1 cellular context compared by ENCODE assay signal in the genomic region with DNA sequence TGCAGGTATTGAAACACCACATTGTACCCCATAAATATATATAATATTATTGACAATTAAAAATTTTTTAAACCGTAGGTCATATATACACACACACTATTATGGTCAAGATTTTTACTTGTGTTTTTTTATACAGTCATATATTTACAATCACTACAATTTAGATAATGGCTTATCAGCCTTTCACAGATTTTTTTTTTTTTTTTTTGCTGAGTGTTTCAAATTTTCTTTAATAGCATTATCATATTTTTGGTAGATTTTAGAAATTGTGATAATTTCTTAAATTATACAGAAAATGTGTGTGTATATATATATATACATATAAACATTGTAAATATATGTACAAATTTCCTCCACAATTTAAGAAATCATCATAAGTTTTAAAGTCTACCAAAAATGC.
TF ChIP-seq lines count a peak whose summit lies in the region.

No MANE protein-coding gene starts in this region.

TF ChIP-seq in K562, 482 proteins besides CTCF, POLR2A, EP300 and RAD21 (continued from another document):
- TF ChIP-seq, protein P1, sequence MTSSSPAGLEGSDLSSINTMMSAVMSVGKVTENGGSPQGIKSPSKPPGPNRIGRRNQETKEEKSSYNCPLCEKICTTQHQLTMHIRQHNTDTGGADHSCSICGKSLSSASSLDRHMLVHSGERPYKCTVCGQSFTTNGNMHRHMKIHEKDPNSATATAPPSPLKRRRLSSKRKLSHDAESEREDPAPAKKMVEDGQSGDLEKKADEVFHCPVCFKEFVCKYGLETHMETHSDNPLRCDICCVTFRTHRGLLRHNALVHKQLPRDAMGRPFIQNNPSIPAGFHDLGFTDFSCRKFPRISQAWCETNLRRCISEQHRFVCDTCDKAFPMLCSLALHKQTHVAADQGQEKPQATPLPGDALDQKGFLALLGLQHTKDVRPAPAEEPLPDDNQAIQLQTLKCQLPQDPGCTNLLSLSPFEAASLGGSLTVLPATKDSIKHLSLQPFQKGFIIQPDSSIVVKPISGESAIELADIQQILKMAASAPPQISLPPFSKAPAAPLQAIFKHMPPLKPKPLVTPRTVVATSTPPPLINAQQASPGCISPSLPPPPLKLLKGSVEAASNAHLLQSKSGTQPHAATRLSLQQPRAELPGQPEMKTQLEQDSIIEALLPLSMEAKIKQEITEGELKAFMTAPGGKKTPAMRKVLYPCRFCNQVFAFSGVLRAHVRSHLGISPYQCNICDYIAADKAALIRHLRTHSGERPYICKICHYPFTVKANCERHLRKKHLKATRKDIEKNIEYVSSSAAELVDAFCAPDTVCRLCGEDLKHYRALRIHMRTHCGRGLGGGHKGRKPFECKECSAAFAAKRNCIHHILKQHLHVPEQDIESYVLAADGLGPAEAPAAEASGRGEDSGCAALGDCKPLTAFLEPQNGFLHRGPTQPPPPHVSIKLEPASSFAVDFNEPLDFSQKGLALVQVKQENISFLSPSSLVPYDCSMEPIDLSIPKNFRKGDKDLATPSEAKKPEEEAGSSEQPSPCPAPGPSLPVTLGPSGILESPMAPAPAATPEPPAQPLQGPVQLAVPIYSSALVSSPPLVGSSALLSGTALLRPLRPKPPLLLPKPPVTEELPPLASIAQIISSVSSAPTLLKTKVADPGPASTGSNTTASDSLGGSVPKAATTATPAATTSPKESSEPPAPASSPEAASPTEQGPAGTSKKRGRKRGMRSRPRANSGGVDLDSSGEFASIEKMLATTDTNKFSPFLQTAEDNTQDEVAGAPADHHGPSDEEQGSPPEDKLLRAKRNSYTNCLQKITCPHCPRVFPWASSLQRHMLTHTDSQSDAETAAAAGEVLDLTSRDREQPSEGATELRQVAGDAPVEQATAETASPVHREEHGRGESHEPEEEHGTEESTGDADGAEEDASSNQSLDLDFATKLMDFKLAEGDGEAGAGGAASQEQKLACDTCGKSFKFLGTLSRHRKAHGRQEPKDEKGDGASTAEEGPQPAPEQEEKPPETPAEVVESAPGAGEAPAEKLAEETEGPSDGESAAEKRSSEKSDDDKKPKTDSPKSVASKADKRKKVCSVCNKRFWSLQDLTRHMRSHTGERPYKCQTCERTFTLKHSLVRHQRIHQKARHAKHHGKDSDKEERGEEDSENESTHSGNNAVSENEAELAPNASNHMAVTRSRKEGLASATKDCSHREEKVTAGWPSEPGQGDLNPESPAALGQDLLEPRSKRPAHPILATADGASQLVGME (CRISPR knock-in tag; IDR thresholded peaks at IDR 0.05), result no peak
- no peak for TF ChIP-seq POLR2H (tag; IDR thresholded peaks at IDR 0.05; ENCODE audit: low read depth)
- TF ChIP-seq TGIF2 (CRISPR knock-in tag; IDR thresholded peaks at IDR 0.05), result no peak
- TF ChIP-seq, protein P2, sequence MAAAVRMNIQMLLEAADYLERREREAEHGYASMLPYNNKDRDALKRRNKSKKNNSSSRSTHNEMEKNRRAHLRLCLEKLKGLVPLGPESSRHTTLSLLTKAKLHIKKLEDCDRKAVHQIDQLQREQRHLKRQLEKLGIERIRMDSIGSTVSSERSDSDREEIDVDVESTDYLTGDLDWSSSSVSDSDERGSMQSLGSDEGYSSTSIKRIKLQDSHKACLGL (CRISPR knock-in tag; IDR thresholded peaks at IDR 0.05; ENCODE audit: borderline replicate concordance, poor library complexity, severe bottlenecking), result no peak
- TF ChIP-seq MAFF (IDR thresholded peaks at IDR 0.05; ENCODE audit: low read length), result peak; percentile 22; the same call in 1 of the 2 replicates
- TF ChIP-seq ZNF830 (CRISPR knock-in tag; IDR thresholded peaks at IDR 0.05), result no peak
- TF ChIP-seq RB1 (IDR thresholded peaks at IDR 0.05; ENCODE audit: low read depth), result no peak
- TF ChIP-seq, protein P3, sequence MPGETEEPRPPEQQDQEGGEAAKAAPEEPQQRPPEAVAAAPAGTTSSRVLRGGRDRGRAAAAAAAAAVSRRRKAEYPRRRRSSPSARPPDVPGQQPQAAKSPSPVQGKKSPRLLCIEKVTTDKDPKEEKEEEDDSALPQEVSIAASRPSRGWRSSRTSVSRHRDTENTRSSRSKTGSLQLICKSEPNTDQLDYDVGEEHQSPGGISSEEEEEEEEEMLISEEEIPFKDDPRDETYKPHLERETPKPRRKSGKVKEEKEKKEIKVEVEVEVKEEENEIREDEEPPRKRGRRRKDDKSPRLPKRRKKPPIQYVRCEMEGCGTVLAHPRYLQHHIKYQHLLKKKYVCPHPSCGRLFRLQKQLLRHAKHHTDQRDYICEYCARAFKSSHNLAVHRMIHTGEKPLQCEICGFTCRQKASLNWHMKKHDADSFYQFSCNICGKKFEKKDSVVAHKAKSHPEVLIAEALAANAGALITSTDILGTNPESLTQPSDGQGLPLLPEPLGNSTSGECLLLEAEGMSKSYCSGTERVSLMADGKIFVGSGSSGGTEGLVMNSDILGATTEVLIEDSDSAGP (CRISPR knock-in tag; IDR thresholded peaks at IDR 0.05), result no peak
- TF ChIP-seq, protein P4, sequence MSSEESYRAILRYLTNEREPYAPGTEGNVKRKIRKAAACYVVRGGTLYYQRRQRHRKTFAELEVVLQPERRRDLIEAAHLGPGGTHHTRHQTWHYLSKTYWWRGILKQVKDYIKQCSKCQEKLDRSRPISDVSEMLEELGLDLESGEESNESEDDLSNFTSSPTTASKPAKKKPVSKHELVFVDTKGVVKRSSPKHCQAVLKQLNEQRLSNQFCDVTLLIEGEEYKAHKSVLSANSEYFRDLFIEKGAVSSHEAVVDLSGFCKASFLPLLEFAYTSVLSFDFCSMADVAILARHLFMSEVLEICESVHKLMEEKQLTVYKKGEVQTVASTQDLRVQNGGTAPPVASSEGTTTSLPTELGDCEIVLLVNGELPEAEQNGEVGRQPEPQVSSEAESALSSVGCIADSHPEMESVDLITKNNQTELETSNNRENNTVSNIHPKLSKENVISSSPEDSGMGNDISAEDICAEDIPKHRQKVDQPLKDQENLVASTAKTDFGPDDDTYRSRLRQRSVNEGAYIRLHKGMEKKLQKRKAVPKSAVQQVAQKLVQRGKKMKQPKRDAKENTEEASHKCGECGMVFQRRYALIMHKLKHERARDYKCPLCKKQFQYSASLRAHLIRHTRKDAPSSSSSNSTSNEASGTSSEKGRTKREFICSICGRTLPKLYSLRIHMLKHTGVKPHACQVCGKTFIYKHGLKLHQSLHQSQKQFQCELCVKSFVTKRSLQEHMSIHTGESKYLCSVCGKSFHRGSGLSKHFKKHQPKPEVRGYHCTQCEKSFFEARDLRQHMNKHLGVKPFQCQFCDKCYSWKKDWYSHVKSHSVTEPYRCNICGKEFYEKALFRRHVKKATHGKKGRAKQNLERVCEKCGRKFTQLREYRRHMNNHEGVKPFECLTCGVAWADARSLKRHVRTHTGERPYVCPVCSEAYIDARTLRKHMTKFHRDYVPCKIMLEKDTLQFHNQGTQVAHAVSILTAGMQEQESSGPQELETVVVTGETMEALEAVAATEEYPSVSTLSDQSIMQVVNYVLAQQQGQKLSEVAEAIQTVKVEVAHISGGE (CRISPR knock-in tag; IDR thresholded peaks at IDR 0.05), result no peak
